Comparison of ENCODE assay signal across 8 cellular contexts in genomic region chr1:1631793-1632420, GRCh38. TPM values are rescaled to one million over a fixed set of nuclear protein-coding genes. Genes with fewer than 3 reads are reported as not detected.
A peak's percentile ranks its signal among the peaks of the same experiment; 100 is the strongest.
DNase-seq lines count a peak whose midpoint lies in the region; ATAC-seq and TF ChIP-seq lines count a peak whose summit lies in the region.

MMP23B (plus strand) TSS chr1:1632173; CDS start chr1:1632219, 46 bp downstream.

- intact Hi-C loops in Calu3 (cut with micrococcal nuclease; ENCODE audit: unreplicated experiment), result no loop called here

- TF ChIP-seq CTCF in Calu3 (IDR thresholded peaks at IDR 0.05; ENCODE audit: unreplicated experiment), result no peak

- peak within 1 kb of the TSS; percentile 62 for H3K4me3 Mint-ChIP-seq in activated T-helper 17 cell treated with anti-CD3 and anti-CD28 coated beads, Interleukin-2, amount 50 U/mL, for 72 hours
- H3K4me3 Mint-ChIP-seq in immature natural killer cell (peak within 1 kb of the TSS; percentile 85 to 88 (median 86)), Calu3 (ENCODE audit: low read depth, unreplicated experiment) (no peak within 1 kb of the TSS)

- H3K4me1 Mint-ChIP-seq in activated T-helper 17 cell treated with anti-CD3 and anti-CD28 coated beads, Interleukin-2, amount 50 U/mL, for 72 hours, result no peaks in the 10 kb centered on the region
- peaks cover 0 to 14% of the 10 kb centered on the region in 2 donors for H3K4me1 Mint-ChIP-seq in immature natural killer cell
- no peaks in the 10 kb centered on the region for H3K4me1 Mint-ChIP-seq in Calu3 (ENCODE audit: low read depth, unreplicated experiment)

- CTCF ChIA-PET in Calu3 (lab: Charles Lee), result no interaction called here

- DNase-seq in NCI-H146 (lab: John Stamatoyannopoulos, UW) (peak; percentile 11), NCI-H146 treated with DMSO at 0.1 percent for 48 hours (lab: John Stamatoyannopoulos, UW; ENCODE audit: unreplicated experiment) (no peak), immature natural killer cell (peak in 1 of 3 donors; percentile 26), activated gamma-delta T cell treated with Interleukin-2 at 50 U/mL for 16 hours (no peak), Calu3 (no peak)
- peak; percentile 10 for DNase-seq in stimulated activated naive CD8-positive, alpha-beta T cell treated with anti-CD3 and anti-CD28 coated beads, Interleukin-15, Interleukin-2, amounts not matched to agents 100 U/mL and 50 U/mL, for 24 hours

- no peaks in the 10 kb centered on the region for H3K9me3 Mint-ChIP-seq in activated T-helper 17 cell treated with anti-CD3 and anti-CD28 coated beads, Interleukin-2, amount 50 U/mL, for 72 hours
- H3K9me3 Mint-ChIP-seq in immature natural killer cell (peaks cover 0 to 2% (median 0%) of the 10 kb centered on the region in 6 donors), Calu3 (ENCODE audit: low read depth, unreplicated experiment) (no peaks in the 10 kb centered on the region)

- BruUV-seq in Calu3 (replicated peaks; lab: Mats Ljungman, UMichigan), result no TSS peak

- H3K27ac Mint-ChIP-seq in activated T-helper 17 cell treated with anti-CD3 and anti-CD28 coated beads, Interleukin-2, amount 50 U/mL, for 72 hours, result no peak within 1 kb of the TSS
- H3K27ac Mint-ChIP-seq in immature natural killer cell (peak within 1 kb of the TSS; percentile 86 to 95 (median 94)), Calu3 (ENCODE audit: unreplicated experiment) (no peak within 1 kb of the TSS)

- no peak for ATAC-seq in activated T-helper 17 cell treated with anti-CD3 and anti-CD28 coated beads, Interleukin-2, amount 50 U/mL, for 72 hours (replicated peaks)
- no peak for ATAC-seq in stimulated activated naive CD8-positive, alpha-beta T cell treated with anti-CD3 and anti-CD28 coated beads, Interleukin-15, Interleukin-2, amounts not matched to agents 100 U/mL and 50 U/mL, for 24 hours
- no peak for ATAC-seq in HG03342 (IDR thresholded peaks at IDR 0.05; ENCODE audit: unreplicated experiment)

- H3K36me3 Mint-ChIP-seq in activated T-helper 17 cell treated with anti-CD3 and anti-CD28 coated beads, Interleukin-2, amount 50 U/mL, for 72 hours (ENCODE audit: low read depth), result peaks cover 9% of the 10 kb centered on the region
- H3K36me3 Mint-ChIP-seq in immature natural killer cell (no peaks in the 10 kb centered on the region), Calu3 (ENCODE audit: insufficient read depth, unreplicated experiment) (peaks cover 12% of the 10 kb centered on the region)

- no peaks in the 10 kb centered on the region for H3K27me3 Mint-ChIP-seq in activated T-helper 17 cell treated with anti-CD3 and anti-CD28 coated beads, Interleukin-2, amount 50 U/mL, for 72 hours
- H3K27me3 Mint-ChIP-seq in immature natural killer cell (ENCODE audit: low read depth in 3 of 3) (peaks cover 8 to 23% (median 10%) of the 10 kb centered on the region in 3 donors), Calu3 (ENCODE audit: unreplicated experiment) (no peaks in the 10 kb centered on the region)

RNA-seq across cellular contexts. Expression of gene MMP23B, which starts in this region (rescaled TPM):
- 1 to 10 TPM; 1.8 to 6.5 TPM for total RNA-seq in activated T-helper 17 cell treated with anti-CD3 and anti-CD28 coated beads, Interleukin-2, amount 50 U/mL, for 72 hours
- 10 to 100 TPM; 10.4 to 22.3 (median 12.6) TPM for polyA plus RNA-seq in immature natural killer cell
- 1.6 and 1.9 TPM in 2 replicates for total RNA-seq in Calu3 (2022)

Comparison
In these comparisons a context has a peak if more than half of its experiments do, and no peak if none do; other contexts are left out.
1. DNase-seq: peak in NCI-H146 (single experiment) and stimulated activated naive CD8-positive, alpha-beta T cell treated with anti-CD3 and anti-CD28 coated beads, Interleukin-15, Interleukin-2, amounts not matched to agents 100 U/mL and 50 U/mL, for 24 hours (single experiment); none in NCI-H146 treated with DMSO at 0.1 percent for 48 hours (single experiment), activated gamma-delta T cell treated with Interleukin-2 at 50 U/mL for 16 hours (single experiment) and Calu3 (single experiment).
2. H3K27ac Mint-ChIP-seq: peak in immature natural killer cell (6 of 6); none in activated T-helper 17 cell treated with anti-CD3 and anti-CD28 coated beads, Interleukin-2, amount 50 U/mL, for 72 hours (single experiment) and Calu3 (single experiment).